In genomic region chr13:41631296-41631965, GRCh38 we compare ENCODE assay signal across 28 cellular contexts.
"Had no signal": no experiment of that assay in that cellular context is flagged by ENCODE, and none has a peak within 500 bp of the region (broad histone marks: within the 10 kb centered on the region; RNA-seq: fewer than 3 reads in every experiment).

No MANE protein-coding gene starts in this region.

- H3K9ac ChIP-seq: neural progenitor cell had no signal

- H3K4me3 ChIP-seq: breast epithelium, gastroesophageal sphincter, hepatocyte, neural progenitor cell, right atrium auricular region, spleen, suprapubic skin, tibial artery, upper lobe of right lung had no signal

- H2AFZ ChIP-seq: hepatocyte, neural progenitor cell had no signal

- H3K4me1 Mint-ChIP-seq: activated CD4-positive, alpha-beta memory T cell treated with anti-CD3 and anti-CD28 coated beads, Interleukin-2, amount 10 ng/mL, durations not matched to agents 7 days and 5 days; activated CD4-positive, alpha-beta T cell treated with anti-CD3 and anti-CD28 coated beads, Interleukin-2, amount 10 ng/mL, durations not matched to agents 24 days and 14 days; activated T-helper 17 cell treated with anti-CD3 and anti-CD28 coated beads, Interleukin-2, amount 50 U/mL, for 72 hours had no signal

- DNase-seq: activated CD4-positive, alpha-beta memory T cell treated with anti-CD3 and anti-CD28 coated beads, Interleukin-2, amount 10 ng/mL, durations not matched to agents 7 days and 5 days; activated CD4-positive, alpha-beta T cell treated with anti-CD3 and anti-CD28 coated beads, Interleukin-2, amount 10 ng/mL, durations not matched to agents 24 days and 14 days; activated CD4-positive, CD25-positive, alpha-beta regulatory T cell treated with anti-CD3 and anti-CD28 coated beads, Interleukin-2, amount 50 U/mL, for 72 hours; activated CD8-positive, alpha-beta memory T cell treated with anti-CD3 and anti-CD28 coated beads, Interleukin-2, amount 50 U/mL, for 48 hours; activated gamma-delta T cell treated with Interleukin-2 at 50 U/mL for 16 hours; activated naive CD4-positive, alpha-beta T cell treated with anti-CD3 and anti-CD28 coated beads, Interleukin-2, amount 50 U/mL, for 16 hours; activated T-cell treated with anti-CD3 and anti-CD28 coated beads, Interleukin-2, amount 50 U/mL, for 24 hours; central memory CD4-positive, alpha-beta T cell; endodermal cell; islet precursor cell; left cardiac atrium; left ventricle myocardium superior; naive thymus-derived CD8-positive, alpha-beta T cell; occipital lobe; spleen; stimulated activated naive CD4-positive, alpha-beta T cell; T-helper 2 cell; tibial artery; upper lobe of right lung had no signal

- H3K9me3 ChIP-seq: breast epithelium, gastroesophageal sphincter, right atrium auricular region, suprapubic skin, tibial artery, upper lobe of right lung had no signal

- H3K4me1 ChIP-seq: breast epithelium, gastroesophageal sphincter, right atrium auricular region, suprapubic skin, tibial artery, upper lobe of right lung had no signal

- H3K27me3 Mint-ChIP-seq: activated CD4-positive, alpha-beta memory T cell treated with anti-CD3 and anti-CD28 coated beads, Interleukin-2, amount 10 ng/mL, durations not matched to agents 7 days and 5 days; activated CD4-positive, alpha-beta T cell treated with anti-CD3 and anti-CD28 coated beads, Interleukin-2, amount 10 ng/mL, durations not matched to agents 24 days and 14 days; activated T-cell treated with anti-CD3 and anti-CD28 coated beads, Interleukin-2, amount 50 U/mL, for 24 hours; activated T-helper 17 cell treated with anti-CD3 and anti-CD28 coated beads, Interleukin-2, amount 50 U/mL, for 72 hours; naive thymus-derived CD8-positive, alpha-beta T cell had no signal

- H3K9me3 Mint-ChIP-seq: activated CD4-positive, alpha-beta memory T cell treated with anti-CD3 and anti-CD28 coated beads, Interleukin-2, amount 10 ng/mL, durations not matched to agents 7 days and 5 days; activated CD4-positive, alpha-beta T cell treated with anti-CD3 and anti-CD28 coated beads, Interleukin-2, amount 10 ng/mL, durations not matched to agents 24 days and 14 days; activated T-cell treated with anti-CD3 and anti-CD28 coated beads, Interleukin-2, amount 50 U/mL, for 24 hours; activated T-helper 17 cell treated with anti-CD3 and anti-CD28 coated beads, Interleukin-2, amount 50 U/mL, for 72 hours; endodermal cell; naive thymus-derived CD8-positive, alpha-beta T cell had no signal

- H3K4me3 Mint-ChIP-seq: activated CD4-positive, alpha-beta memory T cell treated with anti-CD3 and anti-CD28 coated beads, Interleukin-2, amount 10 ng/mL, durations not matched to agents 7 days and 5 days; activated CD4-positive, alpha-beta T cell treated with anti-CD3 and anti-CD28 coated beads, Interleukin-2, amount 10 ng/mL, durations not matched to agents 24 days and 14 days; activated T-cell treated with anti-CD3 and anti-CD28 coated beads, Interleukin-2, amount 50 U/mL, for 24 hours; activated T-helper 17 cell treated with anti-CD3 and anti-CD28 coated beads, Interleukin-2, amount 50 U/mL, for 72 hours; endodermal cell; mesothelial cell of epicardium; naive thymus-derived CD8-positive, alpha-beta T cell; neural progenitor cell had no signal

- H3K36me3 ChIP-seq: breast epithelium, gastroesophageal sphincter, neural progenitor cell, right atrium auricular region, suprapubic skin, tibial artery, upper lobe of right lung had no signal

- ATAC-seq: activated T-helper 17 cell treated with anti-CD3 and anti-CD28 coated beads, Interleukin-2, amount 50 U/mL, for 72 hours; esophagus mucosa; gastroesophageal sphincter; left cardiac atrium; left ventricle myocardium superior; naive thymus-derived CD8-positive, alpha-beta T cell; upper lobe of right lung had no signal

- H3K27ac ChIP-seq: breast epithelium, gastroesophageal sphincter, hepatocyte, neural progenitor cell, right atrium auricular region, spleen, suprapubic skin, tibial artery, upper lobe of right lung had no signal

- H3K27ac Mint-ChIP-seq: activated CD4-positive, alpha-beta memory T cell treated with anti-CD3 and anti-CD28 coated beads, Interleukin-2, amount 10 ng/mL, durations not matched to agents 7 days and 5 days; activated CD4-positive, alpha-beta T cell treated with anti-CD3 and anti-CD28 coated beads, Interleukin-2, amount 10 ng/mL, durations not matched to agents 24 days and 14 days; activated T-cell treated with anti-CD3 and anti-CD28 coated beads, Interleukin-2, amount 50 U/mL, for 24 hours; activated T-helper 17 cell treated with anti-CD3 and anti-CD28 coated beads, Interleukin-2, amount 50 U/mL, for 72 hours; endodermal cell; mesothelial cell of epicardium; neural progenitor cell had no signal

- H3K79me2 ChIP-seq: hepatocyte had no signal

- H3K27me3 ChIP-seq: breast epithelium, gastroesophageal sphincter, hepatocyte, neural progenitor cell, right atrium auricular region, spleen, suprapubic skin, tibial artery, upper lobe of right lung had no signal

- H3K4me2 ChIP-seq: hepatocyte, neural progenitor cell had no signal
